9 cellular contexts compared by ENCODE assay signal in genomic region chr13:101916758-101917474, GRCh38.
DNase-seq lines count a peak whose midpoint lies in the region; ATAC-seq and TF ChIP-seq lines count a peak whose summit lies in the region.
"Had no signal": no experiment of that assay in that cellular context is flagged by ENCODE, and none has a peak within 500 bp of the region (broad histone marks: within the 10 kb centered on the region; RNA-seq: fewer than 3 reads in every experiment).

No MANE protein-coding gene starts in this region.

- H3K4me2 ChIP-seq in smooth muscle cell: peak overlapping the region; percentile 75
- H3K4me2 ChIP-seq: KMS-11 had no signal

- H3K4me1 ChIP-seq in adipocyte (ENCODE audit: control insufficient read depth, insufficient read depth, low read length) (peaks cover 2% of the 10 kb centered on the region), iPS-18a (ENCODE audit: control insufficient read depth, low read depth, low read length) (peaks cover 18% of the 10 kb centered on the region), smooth muscle cell (ENCODE audit: low read depth) (peaks cover 8% of the 10 kb centered on the region)

- H3K4me3 ChIP-seq in adipocyte (ENCODE audit: low read length): peak overlapping the region; percentile 61
- peak overlapping the region; percentile 55 for H3K4me3 ChIP-seq in iPS-18a (ENCODE audit: low read length)
- no peak overlapping the region for H3K4me3 ChIP-seq in smooth muscle cell

- no peak for ATAC-seq in GM21390 (IDR thresholded peaks at IDR 0.05; ENCODE audit: unreplicated experiment)
- ATAC-seq in activated CD4-positive, CD25-positive, alpha-beta regulatory T cell treated with anti-CD3 and anti-CD28 coated beads, Interleukin-2, amount 50 U/mL, for 24 hours: no peak

- H3K27ac ChIP-seq in iPS-18a (ENCODE audit: low read length): no peak overlapping the region
- no peak overlapping the region for H3K27ac ChIP-seq in smooth muscle cell (ENCODE audit: low read depth)
- H3K27ac ChIP-seq: KMS-11 had no signal

- peak; percentile 37 for DNase-seq in DMS53 (lab: John Stamatoyannopoulos, UW)
- DNase-seq in DMS53 treated with DMSO at 0.1 percent for 48 hours (lab: John Stamatoyannopoulos, UW; ENCODE audit: unreplicated experiment): no peak
- DNase-seq in adipocyte (ENCODE audit: low read depth): no peak
- DNase-seq in smooth muscle cell (lab: John Stamatoyannopoulos, UW; ENCODE audit: unreplicated experiment): no peak
- DNase-seq in DMS79 treated with DMSO at 0.1 percent for 48 hours (lab: John Stamatoyannopoulos, UW): no peak

- no peaks in the 10 kb centered on the region for H4K20me1 ChIP-seq in smooth muscle cell (ENCODE audit: low read depth)

- H3K9me3 ChIP-seq in adipocyte (ENCODE audit: control insufficient read depth, low read length) (no peaks in the 10 kb centered on the region), iPS-18a (ENCODE audit: control insufficient read depth, low read depth, low read length) (no peaks in the 10 kb centered on the region), smooth muscle cell (replicated peaks; ENCODE audit: low read depth) (no peaks in the 10 kb centered on the region)

- no peak overlapping the region for H3K9ac ChIP-seq in adipocyte (ENCODE audit: low read length)
- H3K9ac ChIP-seq in iPS-18a (ENCODE audit: low read length): no peak overlapping the region
- H3K9ac ChIP-seq in smooth muscle cell (ENCODE audit: low read depth): no peak overlapping the region
- H3K9ac ChIP-seq: KMS-11 had no signal

- no peaks in the 10 kb centered on the region for H3K36me3 ChIP-seq in adipocyte (ENCODE audit: control insufficient read depth, insufficient read depth, low read length, severe bottlenecking)
- no peaks in the 10 kb centered on the region for H3K36me3 ChIP-seq in iPS-18a (ENCODE audit: control insufficient read depth, low read depth, low read length)
- H3K36me3 ChIP-seq in smooth muscle cell (ENCODE audit: low read depth): no peaks in the 10 kb centered on the region

- H3K27me3 ChIP-seq in adipocyte (replicated peaks; ENCODE audit: control insufficient read depth, insufficient read depth, low read length): peaks cover 60% of the 10 kb centered on the region
- H3K27me3 ChIP-seq in iPS-18a (ENCODE audit: control insufficient read depth, insufficient read depth, low read length): peaks cover 81% of the 10 kb centered on the region
- H3K27me3 ChIP-seq in smooth muscle cell (ENCODE audit: low read depth): peaks cover 100% of the 10 kb centered on the region

- no peak for TF ChIP-seq CTCF in smooth muscle cell (IDR thresholded peaks at IDR 0.05; ENCODE audit: borderline replicate concordance, insufficient read depth, poor library complexity, severe bottlenecking)

- no peaks in the 10 kb centered on the region for H3K79me2 ChIP-seq in smooth muscle cell (ENCODE audit: low read depth)

- H2AFZ ChIP-seq in smooth muscle cell (ENCODE audit: low read depth): no peak overlapping the region

- H3F3A ChIP-seq in smooth muscle cell (ENCODE audit: low read depth): no peaks in the 10 kb centered on the region

- WGBS in smooth muscle cell (ENCODE audit: low lambda C conversion rate): 3% methylated on average over 64 of the region's 74 CpGs
